18 cellular contexts compared by ENCODE assay signal in the genomic region with DNA sequence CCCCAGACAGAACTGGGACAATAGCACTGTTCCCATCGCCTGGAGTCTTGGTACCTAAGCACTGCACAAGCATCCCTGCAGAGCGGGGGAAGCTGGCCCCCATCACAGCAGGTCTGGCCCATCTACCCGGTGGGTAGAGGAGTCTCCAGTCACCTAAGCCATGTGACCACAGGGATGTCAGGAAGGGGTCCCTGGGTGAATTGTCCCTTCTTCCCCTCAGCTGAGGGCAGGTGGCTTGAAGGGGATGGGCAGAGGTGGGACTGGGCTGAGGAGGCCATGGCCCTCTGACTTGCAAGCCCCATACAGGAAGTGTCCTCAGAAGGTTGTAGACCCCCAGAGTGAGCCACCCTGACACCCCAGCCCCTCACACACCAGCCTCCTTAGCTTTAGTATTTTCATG. TPM values are rescaled to one million over a fixed set of nuclear protein-coding genes. Genes with fewer than 3 reads are reported as not detected.
A peak's percentile ranks its signal among the peaks of the same experiment; 100 is the strongest.
DNase-seq lines count a peak whose midpoint lies in the region; ATAC-seq lines count a peak whose summit lies in the region.
"Had no signal": no experiment of that assay in that cellular context is flagged by ENCODE, and none has a peak within 500 bp of the region (broad histone marks: within the 10 kb centered on the region; RNA-seq: fewer than 3 reads in every experiment).

No MANE protein-coding gene starts in this region.

- DNase-seq in activated CD8-positive, alpha-beta memory T cell treated with anti-CD3 and anti-CD28 coated beads, Interleukin-2, amount 10 ng/mL, durations not matched to agents 7 days and 5 days, result peak; percentile 9
- DNase-seq in activated CD8-positive, alpha-beta memory T cell treated with anti-CD3 and anti-CD28 coated beads, Interleukin-2, amount 50 U/mL, for 48 hours, result no peak
- peak; percentile 20 for DNase-seq in ecto neural progenitor cell (ENCODE audit: low spot score)
- DNase-seq in left lobe of liver (ENCODE audit: low spot score), result peak; percentile 33
- DNase-seq in amniotic stem cell (lab: John Stamatoyannopoulos, UW), result no peak
- DNase-seq: CD4-positive, alpha-beta T cell; CD8-positive, alpha-beta memory T cell; DMS 273 treated with DMSO at 0.1 percent for 48 hours; DMS79; EL; GDM1; GM23248; HFFc6 had no signal

- no peaks in the 10 kb centered on the region for H3K36me3 Mint-ChIP-seq in activated CD8-positive, alpha-beta memory T cell treated with anti-CD3 and anti-CD28 coated beads, Interleukin-2, amount 10 ng/mL, durations not matched to agents 7 days and 5 days
- H3K36me3 Mint-ChIP-seq: CD14-positive monocyte; CD8-positive, alpha-beta memory T cell had no signal

- H3K27me3 Mint-ChIP-seq in activated CD8-positive, alpha-beta memory T cell treated with anti-CD3 and anti-CD28 coated beads, Interleukin-2, amount 10 ng/mL, durations not matched to agents 7 days and 5 days, result peaks cover 16% of the 10 kb centered on the region
- H3K27me3 Mint-ChIP-seq: CD4-positive, alpha-beta T cell had no signal

- CTCF ChIA-PET in activated CD8-positive, alpha-beta memory T cell treated with anti-CD3 and anti-CD28 coated beads, Interleukin-2, amount 10 ng/mL, durations not matched to agents 7 days and 5 days (lab: Charles Lee), result no interaction called here

- ATAC-seq in activated CD8-positive, alpha-beta memory T cell treated with anti-CD3 and anti-CD28 coated beads, Interleukin-2, amount 10 ng/mL, durations not matched to agents 7 days and 5 days, result no peak
- ATAC-seq in left lobe of liver, result no peak
- no peak for ATAC-seq in GM21737 (IDR thresholded peaks at IDR 0.05; ENCODE audit: unreplicated experiment)
- ATAC-seq: GM12878 had no signal

- H3K9me3 Mint-ChIP-seq in activated CD8-positive, alpha-beta memory T cell treated with anti-CD3 and anti-CD28 coated beads, Interleukin-2, amount 10 ng/mL, durations not matched to agents 7 days and 5 days (ENCODE audit: low read depth), result no peaks in the 10 kb centered on the region
- H3K9me3 Mint-ChIP-seq: CD14-positive monocyte; CD4-positive, alpha-beta T cell; HFFc6 had no signal

- no peak overlapping the region for H3K27ac Mint-ChIP-seq in activated CD8-positive, alpha-beta memory T cell treated with anti-CD3 and anti-CD28 coated beads, Interleukin-2, amount 10 ng/mL, durations not matched to agents 7 days and 5 days
- H3K27ac Mint-ChIP-seq: B cell; CD4-positive, alpha-beta T cell; CD8-positive, alpha-beta memory T cell; HFFc6 had no signal

- peaks cover 5% of the 10 kb centered on the region for H3K4me1 Mint-ChIP-seq in activated CD8-positive, alpha-beta memory T cell treated with anti-CD3 and anti-CD28 coated beads, Interleukin-2, amount 10 ng/mL, durations not matched to agents 7 days and 5 days
- H3K4me1 Mint-ChIP-seq: CD14-positive monocyte; CD8-positive, alpha-beta memory T cell had no signal

- no peak overlapping the region for H3K4me3 Mint-ChIP-seq in activated CD8-positive, alpha-beta memory T cell treated with anti-CD3 and anti-CD28 coated beads, Interleukin-2, amount 10 ng/mL, durations not matched to agents 7 days and 5 days
- H3K4me3 Mint-ChIP-seq: B cell; CD14-positive monocyte; CD4-positive, alpha-beta T cell; CD8-positive, alpha-beta memory T cell; HFFc6 had no signal

RNA-seq across cellular contexts. Expression of a gene that starts 39.7 kb away (rescaled TPM):
- total RNA-seq in activated CD8-positive, alpha-beta memory T cell treated with anti-CD3 and anti-CD28 coated beads, Interleukin-2, amount 10 ng/mL, durations not matched to agents 7 days and 5 days, result not detected
- total RNA-seq in left lobe of liver, result not detected
- total RNA-seq: B cell; CD4-positive, alpha-beta T cell; CD8-positive, alpha-beta memory T cell; GM23248; H4; HFFc6 had no signal

Comparison
In these comparisons a context has a peak if more than half of its experiments do, and no peak if none do; other contexts are left out.
1. DNase-seq: peak in activated CD8-positive, alpha-beta memory T cell treated with anti-CD3 and anti-CD28 coated beads, Interleukin-2, amount 10 ng/mL, durations not matched to agents 7 days and 5 days (single experiment), ecto neural progenitor cell (single experiment) and left lobe of liver (single experiment); none in activated CD8-positive, alpha-beta memory T cell treated with anti-CD3 and anti-CD28 coated beads, Interleukin-2, amount 50 U/mL, for 48 hours (single experiment) and amniotic stem cell (single experiment).